Comparison of ENCODE assay signal across 8 cellular contexts in genomic region chr2:183037281-183037659, GRCh38. TPM values are rescaled to one million over a fixed set of nuclear protein-coding genes. Genes with fewer than 3 reads are reported as not detected.
A peak's percentile ranks its signal among the peaks of the same experiment; 100 is the strongest.
DNase-seq lines count a peak whose midpoint lies in the region; ATAC-seq, FAIRE-seq and TF ChIP-seq lines count a peak whose summit lies in the region.

No MANE protein-coding gene starts in this region.

- H4K20me1 ChIP-seq in HepG2 (ENCODE audit: insufficient read depth, low read length) = peaks cover 49% of the 10 kb centered on the region

- no peak for TF ChIP-seq POLR2A in HepG2 (IDR thresholded peaks at IDR 0.05; ENCODE audit: insufficient read depth in 1 of 2, low read depth in 2 of 2, low read length in 2 of 2)
- TF ChIP-seq POLR2A in thyroid gland (IDR thresholded peaks at IDR 0.05) = peak in 1 of 2 donors; percentile 36

- peak overlapping the region; percentile 92 for H3K9ac ChIP-seq in HepG2 (ENCODE audit: insufficient read depth, low read depth, low read length)

- TF ChIP-seq RAD21 in HepG2 (CRISPR knock-in tag; IDR thresholded peaks at IDR 0.05) = no peak

- CTCF ChIA-PET in HepG2 (lab: Yijun Ruan, JAX; ENCODE audit: low intra/inter-chr PET ratio, low total read pairs) = no interaction called here

- TF ChIP-seq CTCF in cardiac fibroblast (IDR thresholded peaks at IDR 0.05; ENCODE audit: low read depth, low read length) (no peak), HepG2 (CRISPR knock-in tag; IDR thresholded peaks at IDR 0.05) (no peak), thyroid gland (IDR thresholded peaks at IDR 0.05) (no peak)

- H3K27me3 ChIP-seq in HepG2 (ENCODE audit: control insufficient read depth in 1 of 2, insufficient read depth in 2 of 2, low read length in 2 of 2) = peaks cover 2 to 13% of the 10 kb centered on the region in 2 experiments; a peak in 3 of 5 replicates
- H3K27me3 ChIP-seq in thyroid gland = no peaks in the 10 kb centered on the region

- intact Hi-C loops in HepG2 (cut with micrococcal nuclease; ENCODE audit: unreplicated experiment) (no loop called here), thyroid gland (cut with DNase I) (no loop called here)

- H3K27ac ChIP-seq in HepG2 (ENCODE audit: extremely low read length, insufficient read depth, low read length) (peak overlapping the region; percentile 92), thyroid gland (peak overlapping the region; percentile 99 to 100 (median 99))

- TF ChIP-seq EP300 in HepG2 (IDR thresholded peaks at IDR 0.05; ENCODE audit: low read depth in 2 of 2, low read length in 2 of 2) = no peak
- no peak for TF ChIP-seq EP300 in HepG2 (CRISPR knock-in tag; IDR thresholded peaks at IDR 0.05; ENCODE audit: borderline replicate concordance)

- H2AFZ ChIP-seq in HepG2 (ENCODE audit: low read length) = no peak overlapping the region

- BruUV-seq in HepG2 (replicated peaks; lab: Mats Ljungman, UMichigan) = no TSS peak

- H3K4me2 ChIP-seq in HepG2 (ENCODE audit: low read depth, low read length) = peak overlapping the region; percentile 88

- H3K36me3 ChIP-seq in HepG2 (replicated peaks in 1 of 2; ENCODE audit: control insufficient read depth in 1 of 2, insufficient read depth in 2 of 2, low read length in 2 of 2) = no peaks in the 10 kb centered on the region
- no peaks in the 10 kb centered on the region for H3K36me3 ChIP-seq in thyroid gland

- DNase-seq in ELR (ENCODE audit: low read depth) = peak; percentile 65
- DNase-seq in NCI-H1105 (lab: John Stamatoyannopoulos, UW) = peak; percentile 27
- DNase-seq in cardiac fibroblast (ENCODE audit: low read depth in 2 of 2) = peak; percentile 41 to 60
- DNase-seq in HepG2 (ENCODE audit: low spot score) = peak; percentile 20
- DNase-seq in thyroid gland = no peak
- DNase-seq in HuH-7 (ENCODE audit: low spot score) = no peak
- no peak for DNase-seq in cerebellar nuclear complex (lab: John Stamatoyannopoulos, UW)

- in situ Hi-C loops in HepG2 (cut with HindIII; ENCODE audit: extremely low pct_ligation_motif_present, low pct_unique_long_range_greater_than_20kb) = no loop called here

- ATAC-seq in HepG2 (peak; percentile 1; the same call in 2 of the 3 replicates), HG03432 (IDR thresholded peaks at IDR 0.05; ENCODE audit: unreplicated experiment) (no peak)

- H3K4me3 ChIP-seq in cardiac fibroblast (replicated peaks in 1 of 2; ENCODE audit: low read depth in 2 of 2, low read length in 2 of 2) = peak overlapping the region; percentile 68 to 70
- peak overlapping the region; percentile 79 to 99 (median 98) for H3K4me3 ChIP-seq in HepG2 (replicated peaks in 1 of 3; ENCODE audit: insufficient read depth in 1 of 3, low read depth in 2 of 3, low read length in 3 of 3)
- peak overlapping the region; percentile 78 to 92 (median 79) for H3K4me3 ChIP-seq in thyroid gland (replicated peaks in 1 of 3)

- WGBS in HepG2 (ENCODE audit: low lambda C conversion rate) = 2% methylated on average over 4 of the region's 4 CpGs
- 0 to 7% methylated on average over 4 of the region's 4 CpGs for WGBS in thyroid gland, 2 donors

- peaks cover 51% of the 10 kb centered on the region for H3K4me1 ChIP-seq in HepG2 (ENCODE audit: insufficient read depth, low read length)
- H3K4me1 ChIP-seq in thyroid gland = peaks cover 20 to 34% of the 10 kb centered on the region in 2 donors

- peaks cover 53% of the 10 kb centered on the region for H3K79me2 ChIP-seq in HepG2 (ENCODE audit: insufficient read depth, low read length)

- POLR2A ChIA-PET in HepG2 (lab: Yijun Ruan, JAX) = interaction anchor here (1.9 kb wide), 1 partner anchor 86 kb away, joined by 5 read pairs; no protein-coding TSS in a partner anchor

- no peak for FAIRE-seq in HepG2 (lab: Jason Lieb, UNC)

- H3K9me3 ChIP-seq in HepG2 (ENCODE audit: low read length) = no peaks in the 10 kb centered on the region
- no peaks in the 10 kb centered on the region for H3K9me3 ChIP-seq in thyroid gland

TF ChIP-seq in HepG2, 621 proteins besides CTCF, POLR2A, EP300 and RAD21 (continues in another document):
- TF ChIP-seq REST (IDR thresholded peaks at IDR 0.05; ENCODE audit: borderline replicate concordance in 1 of 2, low read depth in 1 of 2, low read length in 2 of 2) = 0 out of 4 replicates have a peak, but pooled peaks of 1 of the 2 experiments have one; percentile 23
- 0 out of 2 replicates have a peak, but pooled peaks have one; percentile 8 for TF ChIP-seq GATAD2A (CRISPR knock-in tag; IDR thresholded peaks at IDR 0.05)
- TF ChIP-seq ZNF317 (CRISPR knock-in tag; IDR thresholded peaks at IDR 0.05) = 0 out of 2 replicates have a peak, but pooled peaks have one; percentile 54

RNA-seq across cellular contexts. Expression of gene NCKAP1, which starts 1.0 kb away (rescaled TPM):
- 96.3 and 160 TPM in 2 replicates for total RNA-seq in HepG2 (2016; rRNA removed; fragmentation: Illumina TruSeq; extraction: Trizol)
- 20.2 and 23.9 TPM in 2 replicates for total RNA-seq in HepG2 (2016; cell fraction: cytosol; rRNA removed; fragmentation: Illumina TruSeq; extraction: Trizol; ENCODE audit: low read depth)
- 89.4 and 158 TPM in 2 replicates for total RNA-seq in HepG2 (2016; cell fraction: insoluble cytoplasmic fraction; rRNA removed; fragmentation: Illumina TruSeq; extraction: Trizol)
- 91.7 and 92.2 TPM in 2 replicates for total RNA-seq in HepG2 (2016; cell fraction: membrane; rRNA removed; fragmentation: Illumina TruSeq; extraction: Trizol)
- 100 and 105 TPM in 2 replicates for total RNA-seq in HepG2 (2016; cell fraction: nucleus; rRNA removed; fragmentation: Illumina TruSeq; extraction: Trizol)
- 59.0 and 72.1 TPM in 2 replicates for polyA plus RNA-seq in HepG2 (2011; rRNA removed)
- polyA plus RNA-seq in HepG2 (2011; cell fraction: cytosol; rRNA removed) = 49.9 and 69.1 TPM in 2 replicates
- 30.3 and 33.5 TPM in 2 replicates for polyA plus RNA-seq in HepG2 (2011; cell fraction: nucleus; rRNA removed)
- 70.3 and 73.4 TPM in 2 replicates for polyA plus RNA-seq in HepG2 (2012)
- polyA plus RNA-seq in HepG2 (2016; cell fraction: cytosol; fragmentation: Illumina TruSeq; extraction: Trizol; ENCODE audit: low read depth) = 8.8 and 9.0 TPM in 2 replicates
- 118 and 121 TPM in 2 replicates for polyA plus RNA-seq in HepG2 (2016; cell fraction: insoluble cytoplasmic fraction; fragmentation: Illumina TruSeq; extraction: Trizol; ENCODE audit: low read depth)
- 34.3 and 37.5 TPM in 2 replicates for polyA plus RNA-seq in HepG2 (2016; cell fraction: membrane; fragmentation: Illumina TruSeq; extraction: Trizol; ENCODE audit: low read depth)
- polyA plus RNA-seq in HepG2 (2016; cell fraction: nucleus; fragmentation: Illumina TruSeq; extraction: Trizol; ENCODE audit: insufficient read depth, low read depth) = 82.2 and 99.4 TPM in 2 replicates
- 34.6 and 53.5 TPM in 2 replicates for polyA minus RNA-seq in HepG2 (2011; rRNA and poly(A)+ RNA removed; ENCODE audit: low replicate concordance)
- 60.0 and 71.9 TPM in 2 replicates for polyA minus RNA-seq in HepG2 (2011; cell fraction: cytosol; rRNA and poly(A)+ RNA removed)
- 145 and 163 TPM in 2 replicates for polyA minus RNA-seq in HepG2 (2011; cell fraction: nucleus; rRNA and poly(A)+ RNA removed)
- total RNA-seq in thyroid gland = 100 to 1,000 TPM; 139 to 214 (median 172) TPM

RNA-seq across cellular contexts. Expression of gene DUSP19, which starts 41.3 kb away (rescaled TPM):
- 1.9 and 3.9 TPM in 2 replicates for total RNA-seq in HepG2 (2016; rRNA removed; fragmentation: Illumina TruSeq; extraction: Trizol)
- total RNA-seq in HepG2 (2016; cell fraction: cytosol; rRNA removed; fragmentation: Illumina TruSeq; extraction: Trizol; ENCODE audit: low read depth) = 0.61 and 0.71 TPM in 2 replicates
- 2.0 and 4.5 TPM in 2 replicates for total RNA-seq in HepG2 (2016; cell fraction: insoluble cytoplasmic fraction; rRNA removed; fragmentation: Illumina TruSeq; extraction: Trizol)
- total RNA-seq in HepG2 (2016; cell fraction: membrane; rRNA removed; fragmentation: Illumina TruSeq; extraction: Trizol) = 0.90 and 1.3 TPM in 2 replicates
- 1.5 and 2.4 TPM in 2 replicates for total RNA-seq in HepG2 (2016; cell fraction: nucleus; rRNA removed; fragmentation: Illumina TruSeq; extraction: Trizol)
- polyA plus RNA-seq in HepG2 (2011; rRNA removed) = 0.97 and 1.3 TPM in 2 replicates
- 0.52 and 1.1 TPM in 2 replicates for polyA plus RNA-seq in HepG2 (2011; cell fraction: cytosol; rRNA removed)
- 0.24 and 0.38 TPM in 2 replicates for polyA plus RNA-seq in HepG2 (2011; cell fraction: nucleus; rRNA removed)
- 0.33 and 1.0 TPM in 2 replicates for polyA plus RNA-seq in HepG2 (2012)
- 0.24 and 0.43 TPM in 2 replicates for polyA plus RNA-seq in HepG2 (2016; cell fraction: cytosol; fragmentation: Illumina TruSeq; extraction: Trizol; ENCODE audit: low read depth)
- 1.8 and 2.0 TPM in 2 replicates for polyA plus RNA-seq in HepG2 (2016; cell fraction: insoluble cytoplasmic fraction; fragmentation: Illumina TruSeq; extraction: Trizol; ENCODE audit: low read depth)
- polyA plus RNA-seq in HepG2 (2016; cell fraction: membrane; fragmentation: Illumina TruSeq; extraction: Trizol; ENCODE audit: low read depth) = 0.37 and 0.39 TPM in 2 replicates
- polyA plus RNA-seq in HepG2 (2016; cell fraction: nucleus; fragmentation: Illumina TruSeq; extraction: Trizol; ENCODE audit: insufficient read depth, low read depth) = 1.00 and 1.4 TPM in 2 replicates
- polyA minus RNA-seq in HepG2 (2011; rRNA and poly(A)+ RNA removed; ENCODE audit: low replicate concordance) = 1.9 and 2.5 TPM in 2 replicates
- polyA minus RNA-seq in HepG2 (2011; cell fraction: cytosol; rRNA and poly(A)+ RNA removed) = 0.97 and 1.4 TPM in 2 replicates
- 0.87 and 1.7 TPM in 2 replicates for polyA minus RNA-seq in HepG2 (2011; cell fraction: nucleus; rRNA and poly(A)+ RNA removed)
- total RNA-seq in thyroid gland = 1 to 10 TPM; 3.2 to 5.9 (median 3.7) TPM

Comparison
In these comparisons a context has a peak if more than half of its experiments do, and no peak if none do; other contexts are left out.
1. DNase-seq: peak in ELR (single experiment), NCI-H1105 (single experiment), cardiac fibroblast (2 of 2) and HepG2 (single experiment); none in thyroid gland (0 of 2), HuH-7 (single experiment) and cerebellar nuclear complex (0 of 2).
2. Peak in every context shown above with its lines, with median percentiles within 50 percentile points of each other: H3K4me3 ChIP-seq.